28 cellular contexts compared by ENCODE assay signal in genomic region chr2:118110991-118111390, GRCh38.
"Had no signal": no experiment of that assay in that cellular context is flagged by ENCODE, and none has a peak within 500 bp of the region (broad histone marks: within the 10 kb centered on the region; RNA-seq: fewer than 3 reads in every experiment).

No MANE protein-coding gene starts in this region.

- ATAC-seq: activated CD4-positive, alpha-beta T cell treated with anti-CD3 and anti-CD28 coated beads for 36 hours; activated CD8-positive, alpha-beta memory T cell treated with anti-CD3 and anti-CD28 coated beads, Interleukin-2, amount 10 ng/mL, durations not matched to agents 7 days and 5 days; activated CD8-positive, alpha-beta T cell treated with anti-CD3 and anti-CD28 coated beads, Interleukin-2, amount 10 ng/mL, durations not matched to agents 7 days and 5 days; activated naive CD4-positive, alpha-beta T cell treated with anti-CD3 and anti-CD28 coated beads, Interleukin-2, amount 50 U/mL, for 72 hours; effector memory CD8-positive, alpha-beta T cell; gastroesophageal sphincter had no signal

- H3K4me3 ChIP-seq: ascending aorta, esophagus squamous epithelium, gastroesophageal sphincter had no signal

- FAIRE-seq: bronchial epithelial cell, colon had no signal

- H3K27me3 ChIP-seq: ascending aorta, esophagus squamous epithelium, gastroesophageal sphincter had no signal

- H3K4me1 Mint-ChIP-seq: central memory CD8-positive, alpha-beta T cell had no signal

- H3K4me1 ChIP-seq: ascending aorta, esophagus squamous epithelium, gastroesophageal sphincter had no signal

- H3K4me3 Mint-ChIP-seq: activated CD4-positive, alpha-beta memory T cell treated with anti-CD3 and anti-CD28 coated beads for 36 hours; activated CD4-positive, alpha-beta T cell treated with anti-CD3 and anti-CD28 coated beads for 36 hours; activated CD4-positive, alpha-beta T cell treated with anti-CD3 and anti-CD28 coated beads, Interleukin-2, amount 10 ng/mL, durations not matched to agents 24 days and 14 days; activated CD8-positive, alpha-beta memory T cell treated with anti-CD3 and anti-CD28 coated beads, Interleukin-2, amount 10 ng/mL, durations not matched to agents 7 days and 5 days; activated CD8-positive, alpha-beta T cell treated with anti-CD3 and anti-CD28 coated beads, Interleukin-2, amount 10 ng/mL, durations not matched to agents 7 days and 5 days; activated naive CD4-positive, alpha-beta T cell treated with anti-CD3 and anti-CD28 coated beads, Interleukin-2, amount 10 ng/mL, durations not matched to agents 7 days and 5 days; activated naive CD8-positive, alpha-beta T cell treated with anti-CD3 and anti-CD28 coated beads, Interleukin-2, amount 10 ng/mL, durations not matched to agents 7 days and 5 days; activated T-cell treated with anti-CD3 and anti-CD28 coated beads, Interleukin-2, amount 50 U/mL, for 24 hours; brain; central memory CD8-positive, alpha-beta T cell; effector memory CD8-positive, alpha-beta T cell had no signal

- H3K27me3 Mint-ChIP-seq: activated CD4-positive, alpha-beta memory T cell treated with anti-CD3 and anti-CD28 coated beads for 36 hours; activated CD4-positive, alpha-beta T cell treated with anti-CD3 and anti-CD28 coated beads for 36 hours; activated CD4-positive, alpha-beta T cell treated with anti-CD3 and anti-CD28 coated beads, Interleukin-2, amount 10 ng/mL, durations not matched to agents 24 days and 14 days; activated CD8-positive, alpha-beta memory T cell treated with anti-CD3 and anti-CD28 coated beads, Interleukin-2, amount 10 ng/mL, durations not matched to agents 7 days and 5 days; activated naive CD4-positive, alpha-beta T cell treated with anti-CD3 and anti-CD28 coated beads, Interleukin-2, amount 10 ng/mL, durations not matched to agents 7 days and 5 days; activated naive CD8-positive, alpha-beta T cell treated with anti-CD3 and anti-CD28 coated beads, Interleukin-2, amount 10 ng/mL, durations not matched to agents 7 days and 5 days; activated T-cell treated with anti-CD3 and anti-CD28 coated beads, Interleukin-2, amount 50 U/mL, for 24 hours; brain; central memory CD8-positive, alpha-beta T cell; effector memory CD8-positive, alpha-beta T cell had no signal

- H3K9me3 ChIP-seq: ascending aorta, esophagus squamous epithelium, gastroesophageal sphincter had no signal

- H3K27ac ChIP-seq: ascending aorta, esophagus squamous epithelium, gastroesophageal sphincter had no signal

- DNase-seq: activated CD4-positive, alpha-beta memory T cell treated with anti-CD3 and anti-CD28 coated beads for 36 hours; activated CD4-positive, alpha-beta T cell treated with anti-CD3 and anti-CD28 coated beads for 36 hours; activated CD4-positive, alpha-beta T cell treated with anti-CD3 and anti-CD28 coated beads, Interleukin-2, amount 10 ng/mL, durations not matched to agents 24 days and 14 days; activated CD4-positive, CD25-positive, alpha-beta regulatory T cell; activated CD4-positive, CD25-positive, alpha-beta regulatory T cell treated with anti-CD3 and anti-CD28 coated beads, Interleukin-2, amount 50 U/mL, for 72 hours; activated CD8-positive, alpha-beta memory T cell treated with anti-CD3 and anti-CD28 coated beads, Interleukin-2, amount 10 ng/mL, durations not matched to agents 7 days and 5 days; activated CD8-positive, alpha-beta memory T cell treated with anti-CD3 and anti-CD28 coated beads, Interleukin-2, amount 50 U/mL, for 4 hours; activated CD8-positive, alpha-beta T cell treated with anti-CD3 and anti-CD28 coated beads, Interleukin-2, amount 10 ng/mL, durations not matched to agents 7 days and 5 days; activated gamma-delta T cell; activated naive CD4-positive, alpha-beta T cell; activated naive CD4-positive, alpha-beta T cell treated with anti-CD3 and anti-CD28 coated beads, Interleukin-2, amount 10 ng/mL, durations not matched to agents 7 days and 5 days; activated naive CD8-positive, alpha-beta T cell treated with anti-CD3 and anti-CD28 coated beads, Interleukin-2, amount 10 ng/mL, durations not matched to agents 7 days and 5 days; activated T-cell treated with anti-CD3 and anti-CD28 coated beads, Interleukin-2, amount 50 U/mL, for 24 hours; cortex of kidney; dermis blood vessel endothelial cell; effector CD4-positive, alpha-beta T cell; effector memory CD8-positive, alpha-beta T cell; esophagus squamous epithelium; foreskin melanocyte; head of caudate nucleus; T-helper 2 cell had no signal

- H3K9me3 Mint-ChIP-seq: activated CD4-positive, alpha-beta memory T cell treated with anti-CD3 and anti-CD28 coated beads for 36 hours; activated CD4-positive, alpha-beta T cell treated with anti-CD3 and anti-CD28 coated beads, Interleukin-2, amount 10 ng/mL, durations not matched to agents 24 days and 14 days; activated naive CD4-positive, alpha-beta T cell treated with anti-CD3 and anti-CD28 coated beads, Interleukin-2, amount 10 ng/mL, durations not matched to agents 7 days and 5 days; activated naive CD4-positive, alpha-beta T cell treated with anti-CD3 and anti-CD28 coated beads, Interleukin-2, amount 50 U/mL, for 72 hours; activated naive CD8-positive, alpha-beta T cell treated with anti-CD3 and anti-CD28 coated beads, Interleukin-2, amount 10 ng/mL, durations not matched to agents 7 days and 5 days; activated T-cell treated with anti-CD3 and anti-CD28 coated beads, Interleukin-2, amount 50 U/mL, for 24 hours; brain; central memory CD8-positive, alpha-beta T cell; effector memory CD8-positive, alpha-beta T cell had no signal

- H3K27ac Mint-ChIP-seq: activated CD4-positive, alpha-beta memory T cell treated with anti-CD3 and anti-CD28 coated beads for 36 hours; activated CD4-positive, alpha-beta T cell treated with anti-CD3 and anti-CD28 coated beads for 36 hours; activated CD4-positive, alpha-beta T cell treated with anti-CD3 and anti-CD28 coated beads, Interleukin-2, amount 10 ng/mL, durations not matched to agents 24 days and 14 days; activated CD8-positive, alpha-beta memory T cell treated with anti-CD3 and anti-CD28 coated beads, Interleukin-2, amount 10 ng/mL, durations not matched to agents 7 days and 5 days; activated CD8-positive, alpha-beta T cell treated with anti-CD3 and anti-CD28 coated beads, Interleukin-2, amount 10 ng/mL, durations not matched to agents 7 days and 5 days; activated naive CD4-positive, alpha-beta T cell treated with anti-CD3 and anti-CD28 coated beads, Interleukin-2, amount 10 ng/mL, durations not matched to agents 7 days and 5 days; activated naive CD8-positive, alpha-beta T cell treated with anti-CD3 and anti-CD28 coated beads, Interleukin-2, amount 10 ng/mL, durations not matched to agents 7 days and 5 days; activated T-cell treated with anti-CD3 and anti-CD28 coated beads, Interleukin-2, amount 50 U/mL, for 24 hours; effector memory CD8-positive, alpha-beta T cell had no signal
